ENCODE assay signal across 35 cellular contexts in the genomic region with DNA sequence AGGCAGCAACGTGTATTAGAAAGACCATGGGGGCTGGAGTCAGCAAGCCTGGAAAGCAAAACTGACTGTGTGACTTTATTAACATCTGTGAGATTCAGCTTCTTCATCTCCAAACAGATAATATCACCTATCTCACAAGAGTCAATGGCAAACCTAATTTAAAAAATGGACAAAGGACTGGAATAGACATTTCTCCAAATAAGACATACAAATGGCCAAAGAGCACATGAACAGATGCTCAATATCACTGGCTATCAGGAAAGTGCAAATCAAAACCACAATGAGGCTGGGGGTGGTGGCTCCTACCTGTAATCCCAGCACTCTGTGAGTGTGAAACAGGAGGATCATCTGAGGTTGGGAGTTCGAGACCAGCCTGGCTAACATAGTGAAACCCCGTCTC.
"Had no signal": no experiment of that assay in that cellular context is flagged by ENCODE, and none has a peak within 500 bp of the region (broad histone marks: within the 10 kb centered on the region; RNA-seq: fewer than 3 reads in every experiment).

No MANE protein-coding gene starts in this region.

- DNase-seq: Karpas-422, Kasumi-1, KG1, MG63, MM.1S, MV-4-11, NCI-H1048, NCI-H1092, NCI-H1092 treated with DMSO at 0.1 percent for 48 hours, NCI-H1105, NCI-H1105 treated with DMSO at 0.1 percent for 48 hours, NCI-H1417, NCI-H1417 treated with DMSO at 0.1 percent for 48 hours, NCI-H1436, NCI-H1436 treated with DMSO at 0.1 percent for 48 hours, NCI-H146, NCI-H1694, NCI-H1694 treated with DMSO at 0.1 percent for 48 hours, NCI-H187, NCI-H187 treated with DMSO at 0.1 percent for 48 hours, NCI-H1930, NCI-H2029, NCI-H2029 treated with DMSO at 0.1 percent for 48 hours, NCI-H2081, NCI-H2081 treated with DMSO at 0.1 percent for 48 hours, NCI-H2107, NCI-H2171, NCI-H2171 treated with DMSO at 0.1 percent for 48 hours, NCI-H2227 treated with DMSO at 0.1 percent for 48 hours, NCI-H226, NCI-H345, NCI-H446, NCI-H446 treated with DMSO at 0.1 percent for 48 hours, NCI-H510A had no signal

- H3K27me3 ChIP-seq: MG63 had no signal

- H3K4me3 ChIP-seq: MG63 had no signal

- H3K4me2 ChIP-seq: KMS-11 had no signal

- H3K9ac ChIP-seq: KMS-11 had no signal

- H3K36me3 ChIP-seq: MG63 had no signal

- H3K27ac ChIP-seq: KMS-11 had no signal
